In the genomic region with DNA sequence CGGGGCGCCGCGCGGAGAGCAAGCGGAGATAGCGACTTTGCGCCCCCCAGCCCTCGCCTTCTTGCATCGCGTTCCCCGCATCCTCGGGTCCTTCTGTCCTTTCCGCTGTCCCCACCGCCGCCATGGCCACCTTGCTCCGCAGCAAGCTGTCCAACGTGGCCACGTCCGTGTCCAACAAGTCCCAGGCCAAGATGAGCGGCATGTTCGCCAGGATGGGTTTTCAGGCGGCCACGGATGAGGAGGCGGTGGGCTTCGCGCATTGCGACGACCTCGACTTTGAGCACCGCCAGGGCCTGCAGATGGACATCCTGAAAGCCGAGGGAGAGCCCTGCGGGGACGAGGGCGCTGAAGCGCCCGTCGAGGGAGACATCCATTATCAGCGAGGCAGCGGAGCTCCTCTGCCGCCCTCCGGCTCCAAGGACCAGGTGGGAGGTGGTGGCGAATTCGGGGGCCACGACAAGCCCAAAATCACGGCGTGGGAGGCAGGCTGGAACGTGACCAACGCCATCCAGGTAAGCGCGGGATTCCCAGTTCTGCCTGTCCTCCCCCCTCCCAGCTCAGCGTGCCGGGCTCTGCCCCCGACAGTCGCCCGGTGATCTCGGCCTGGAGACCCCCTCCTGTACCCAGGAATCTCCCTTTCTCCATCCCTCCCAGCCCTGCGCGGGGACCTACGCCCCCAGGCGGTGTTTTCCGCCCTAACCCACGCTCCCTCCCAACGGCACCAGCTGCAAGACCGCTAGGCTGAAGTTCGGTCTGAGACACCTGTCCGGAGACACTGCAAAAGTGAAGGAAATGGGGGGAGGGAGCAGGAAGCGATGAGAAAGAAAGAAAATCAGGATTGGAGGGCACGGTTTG, we compare ENCODE assay signal across 11 cellular contexts. TPM values are rescaled to one million over a fixed set of nuclear protein-coding genes. Genes with fewer than 3 reads are reported as not detected.
DNase-seq lines count a peak whose midpoint lies in the region; ATAC-seq, FAIRE-seq and TF ChIP-seq lines count a peak whose summit lies in the region.
"Had no signal": no experiment of that assay in that cellular context is flagged by ENCODE, and none has a peak within 500 bp of the region (broad histone marks: within the 10 kb centered on the region; RNA-seq: fewer than 3 reads in every experiment).

No MANE protein-coding gene starts in this region.

- H3K23ac ChIP-seq in neuronal stem cell (ENCODE audit: low read depth, low read length, poor library complexity), result peak overlapping the region; percentile 83

- no peaks in the 10 kb centered on the region for H3K79me2 ChIP-seq in GM12878 (ENCODE audit: control insufficient read depth, insufficient read depth, low read length)

- POLR2A ChIA-PET in GM12878 (lab: Charles Lee), result no interaction called here

- H2BK12ac ChIP-seq in neuronal stem cell (ENCODE audit: low read length), result peak overlapping the region; percentile 4

- peaks cover 7% of the 10 kb centered on the region; the same call in 2 of the 3 replicates for H3K9me3 ChIP-seq in GM12878 (replicated peaks; ENCODE audit: control insufficient read depth, insufficient read depth, low read length)
- peaks cover 10 to 11% of the 10 kb centered on the region in 2 donors for H3K9me3 ChIP-seq in neuronal stem cell (replicated peaks in 1 of 2; ENCODE audit: control insufficient read depth in 2 of 2, insufficient read depth in 1 of 2, low read depth in 1 of 2, low read length in 2 of 2)
- H3K9me3 ChIP-seq: pancreas had no signal

- H3K4me3 Mint-ChIP-seq in activated CD4-positive, alpha-beta T cell treated with anti-CD3 and anti-CD28 coated beads, Interleukin-2, amount 10 ng/mL, durations not matched to agents 24 days and 14 days, result peak overlapping the region; percentile 15

- no peak for TF ChIP-seq EP300 in GM12878 (IDR thresholded peaks at IDR 0.05; ENCODE audit: borderline replicate concordance in 1 of 2, control insufficient read depth in 1 of 2, low read depth in 2 of 2, low read length in 2 of 2)

- H2BK120ac ChIP-seq in neuronal stem cell (ENCODE audit: low read depth, low read length), result no peak overlapping the region

- no peak for TF ChIP-seq RAD21 in GM12878 (IDR thresholded peaks at IDR 0.05; ENCODE audit: insufficient read depth, low read depth, low read length)

- H3K79me1 ChIP-seq in neuronal stem cell (ENCODE audit: low read depth, low read length), result no peaks in the 10 kb centered on the region

- H2AFZ ChIP-seq in GM12878 (ENCODE audit: control insufficient read depth, low read depth, low read length), result no peak overlapping the region
- H2AFZ ChIP-seq in neuronal stem cell (ENCODE audit: low read length), result peak overlapping the region; percentile 82

- ATAC-seq in GM12878 (no peak; the same call in 2 of the 3 replicates), GM21528 (IDR thresholded peaks at IDR 0.05; ENCODE audit: low FRiP score, unreplicated experiment) (no peak)

- H4K20me1 ChIP-seq in GM12878 (ENCODE audit: control insufficient read depth, insufficient read depth), result no peaks in the 10 kb centered on the region

- H3K27me3 Mint-ChIP-seq in activated CD4-positive, alpha-beta T cell treated with anti-CD3 and anti-CD28 coated beads, Interleukin-2, amount 10 ng/mL, durations not matched to agents 24 days and 14 days, result peaks cover 89% of the 10 kb centered on the region

- no peak overlapping the region for H4K8ac ChIP-seq in neuronal stem cell (ENCODE audit: low read depth, low read length)

- DNase-seq in activated CD4-positive, alpha-beta T cell treated with anti-CD3 and anti-CD28 coated beads, Interleukin-2, amount 10 ng/mL, durations not matched to agents 24 days and 14 days, result no peak
- DNase-seq in activated CD4-positive, alpha-beta T cell treated with anti-CD3 and anti-CD28 coated beads for 1 hour, result no peak
- peak; percentile 83 for DNase-seq in Jurkat, Clone E6-1 (ENCODE audit: low read depth, low spot score)
- DNase-seq in GM12878 (ENCODE audit: low read depth, low spot score), result no peak
- DNase-seq in neuronal stem cell (ENCODE audit: low spot score), result no peak
- DNase-seq in HT-29 (ENCODE audit: low spot score), result no peak
- no peak for DNase-seq in middle frontal gyrus (ENCODE audit: extremely low spot score, low spot score)
- DNase-seq: foreskin keratinocyte had no signal

- no peak for TF ChIP-seq POLR2A in GM12878 (IDR thresholded peaks at IDR 0.05; ENCODE audit: low read depth, low read length)

- peak overlapping the region; percentile 41; the same call in 1 of the 2 replicates for H3K4me2 ChIP-seq in GM12878 (ENCODE audit: control insufficient read depth, insufficient read depth)
- H3K4me2 ChIP-seq in neuronal stem cell (ENCODE audit: insufficient read depth, low read length, poor library complexity, severe bottlenecking), result peak overlapping the region; percentile 72

- peak overlapping the region; percentile 49 for H3K14ac ChIP-seq in neuronal stem cell (ENCODE audit: low read length)

- H3K9me3 Mint-ChIP-seq in activated CD4-positive, alpha-beta T cell treated with anti-CD3 and anti-CD28 coated beads, Interleukin-2, amount 10 ng/mL, durations not matched to agents 24 days and 14 days, result peaks cover 19% of the 10 kb centered on the region

- peak overlapping the region; percentile 88 for H3K18ac ChIP-seq in neuronal stem cell (ENCODE audit: low read length)

- H3K27me3 ChIP-seq in GM12878 (replicated peaks in 1 of 2; ENCODE audit: control insufficient read depth in 2 of 2, insufficient read depth in 2 of 2, low read length in 1 of 2) (peaks cover 42 to 65% of the 10 kb centered on the region in 2 experiments), neuronal stem cell (ENCODE audit: control insufficient read depth in 3 of 3, insufficient read depth in 3 of 3, low read depth in 1 of 3, low read length in 3 of 3) (peaks cover 67 to 100% (median 97%) of the 10 kb centered on the region in 3 experiments)

- intact Hi-C loops in activated CD4-positive, alpha-beta T cell treated with anti-CD3 and anti-CD28 coated beads, Interleukin-2, amount 10 ng/mL, durations not matched to agents 24 days and 14 days (cut with micrococcal nuclease), result no loop called here
- intact Hi-C loops in GM12878 (cut with micrococcal nuclease; ENCODE audit: unreplicated experiment), result no loop called here

- H3K4me1 Mint-ChIP-seq in activated CD4-positive, alpha-beta T cell treated with anti-CD3 and anti-CD28 coated beads, Interleukin-2, amount 10 ng/mL, durations not matched to agents 24 days and 14 days, result peaks cover 38% of the 10 kb centered on the region

- TF ChIP-seq CTCF in GM12878 (IDR thresholded peaks at IDR 0.05 in 2 of 3, conservative IDR thresholded peaks at IDR 0.05 in 1 of 3; ENCODE audit: control insufficient read depth in 2 of 3, extremely low read depth in 1 of 3, insufficient read depth in 1 of 3, low read depth in 3 of 3, low read length in 3 of 3), result no peak

- RAD21 ChIA-PET in GM12878 (lab: Charles Lee; ENCODE audit: unreplicated experiment), result interaction anchor here (1.1 to 1.4 kb wide), 2 partner anchors 154 to 168 kb away, joined by 3 to 4 read pairs; no protein-coding TSS in a partner anchor

- no peak overlapping the region for H3K4ac ChIP-seq in neuronal stem cell (ENCODE audit: low read length)

- no peak overlapping the region for H3K9ac ChIP-seq in GM12878 (ENCODE audit: control insufficient read depth, insufficient read depth, low read length)
- H3K9ac ChIP-seq in neuronal stem cell (ENCODE audit: low read depth, low read length, poor library complexity), result peak overlapping the region; percentile 24

- SMC1A ChIA-PET in GM12878 (lab: Charles Lee; ENCODE audit: uncharacterized antibody, unreplicated experiment), result interaction anchor here (0.9 to 2.2 kb wide), 4 partner anchors 9 to 210 kb away, joined by 3 to 10 read pairs (median 5); no protein-coding TSS in a partner anchor

- CTCF ChIA-PET in GM12878 (lab: Yijun Ruan, JAX), result interaction anchor here (0.6 to 2.3 kb wide), 6 partner anchors 24 to 671 kb away, joined by 3 to 22 read pairs (median 6); partner anchors contain the start of gene ACTR5

- H3K4me1 ChIP-seq in GM12878 (ENCODE audit: control insufficient read depth, insufficient read depth, low read length), result peaks cover 8% of the 10 kb centered on the region
- H3K4me1 ChIP-seq in neuronal stem cell (ENCODE audit: control insufficient read depth in 2 of 2, insufficient read depth in 1 of 2, low read depth in 1 of 2, low read length in 2 of 2), result peaks cover 13 to 36% of the 10 kb centered on the region in 2 donors
- H3K4me1 ChIP-seq: foreskin keratinocyte, pancreas had no signal

- no peak for FAIRE-seq in GM12878 (lab: Jason Lieb, UNC)
- FAIRE-seq: pancreas had no signal

- H3K36me3 Mint-ChIP-seq in activated CD4-positive, alpha-beta T cell treated with anti-CD3 and anti-CD28 coated beads, Interleukin-2, amount 10 ng/mL, durations not matched to agents 24 days and 14 days (ENCODE audit: low read depth), result peaks cover 19% of the 10 kb centered on the region

- H2AK5ac ChIP-seq in neuronal stem cell (ENCODE audit: low read depth, low read length), result peak overlapping the region; percentile 33

- WGBS in GM12878 (ENCODE audit: insufficient coverage, insufficient replicate concordance, low lambda C conversion rate, missing lambda C conversion rate), result 39% methylated on average over 53 of the region's 69 CpGs
- no CpG with 5 or more reads among the region's 69 CpGs for WGBS in neuronal stem cell (ENCODE audit: extremely low coverage in 2 of 2, insufficient read length in 2 of 2, insufficient replicate concordance in 1 of 2), 2 donors

- in situ Hi-C loops in GM12878 (cut with MboI), result no loop called here

- peak overlapping the region; percentile 68 for H3K27ac Mint-ChIP-seq in activated CD4-positive, alpha-beta T cell treated with anti-CD3 and anti-CD28 coated beads, Interleukin-2, amount 10 ng/mL, durations not matched to agents 24 days and 14 days

- no peak overlapping the region for H2BK5ac ChIP-seq in neuronal stem cell (ENCODE audit: low read length)

- no TSS peak for BruUV-seq in GM12878 (replicated peaks; lab: Mats Ljungman, UMichigan)

- H2BK15ac ChIP-seq in neuronal stem cell (ENCODE audit: low read length), result peak overlapping the region; percentile 68

- H3K27ac ChIP-seq in GM12878 (ENCODE audit: control insufficient read depth, insufficient read depth) (no peak overlapping the region), neuronal stem cell (replicated peaks; ENCODE audit: low read length) (no peak overlapping the region)
- H3K27ac ChIP-seq: C4-2B, foreskin keratinocyte, pancreas had no signal

- H3K36me3 ChIP-seq in GM12878 (ENCODE audit: control insufficient read depth in 2 of 2, insufficient read depth in 2 of 2, low read length in 1 of 2) (no peaks in the 10 kb centered on the region), neuronal stem cell (replicated peaks in 1 of 2; ENCODE audit: control insufficient read depth in 2 of 2, insufficient read depth in 2 of 2, low read length in 2 of 2) (no peaks in the 10 kb centered on the region)
- H3K36me3 ChIP-seq: pancreas had no signal

- H4K91ac ChIP-seq in neuronal stem cell (ENCODE audit: low read depth, low read length, poor library complexity), result no peak overlapping the region

- peak overlapping the region; percentile 40 for H3K4me3 ChIP-seq in Jurkat, Clone E6-1 (ENCODE audit: low read length)
- H3K4me3 ChIP-seq in GM12878, result no peak overlapping the region; the same call in 1 of the 2 replicates
- peak overlapping the region in 1 of 2 donors; percentile 13 for H3K4me3 ChIP-seq in neuronal stem cell (ENCODE audit: low read length in 2 of 2)
- H3K4me3 ChIP-seq: pancreas had no signal

RNA-seq across cellular contexts. Expression of gene SLC32A1, which starts 0.5 kb away (rescaled TPM):
- total RNA-seq in activated CD4-positive, alpha-beta T cell treated with anti-CD3 and anti-CD28 coated beads, Interleukin-2, amount 10 ng/mL, durations not matched to agents 24 days and 14 days, result not detected in 2 replicates
- not detected for polyA plus RNA-seq in Jurkat, Clone E6-1 (2012; ENCODE audit: insufficient read depth, insufficient read length)
- total RNA-seq in GM12878 (2013; cell fraction: nucleolus; rRNA removed), result not detected in 2 replicates
- total RNA-seq in GM12878 (2014; rRNA removed) (not detected in 2 replicates), GM12878 (2014; rRNA removed; fragmentation: Illumina TruSeq; extraction: Trizol) (not detected in 2 replicates), GM12878 (2021) (not detected in 2 replicates)
- not detected for polyA plus RNA-seq in GM12878 (2011; ENCODE audit: low read depth)
- polyA plus RNA-seq in GM12878 (2011; rRNA removed) (not detected in 2 replicates), GM12878 (2014; fragmentation: Illumina TruSeq; extraction: Trizol) (not detected in 2 replicates), GM12878 (2014; fragmentation: Nextera tagmentation; extraction: Ambion mirVana) (not detected), GM12878 (2014; rRNA removed) (not detected in 2 replicates), GM12878 (2016; fragmentation: Nextera tagmentation; extraction: Ambion mirVana) (not detected)
- 0.01 and 0.02 TPM in 2 replicates for polyA plus RNA-seq in GM12878 (2011; cell fraction: cytosol; rRNA removed)
- polyA plus RNA-seq in GM12878 (2011; cell fraction: nucleus; rRNA removed), result not detected in 2 replicates
- 0.05 and 0.22 TPM in 2 replicates for polyA plus RNA-seq in GM12878 (2012)
- polyA minus RNA-seq in GM12878 (2011; rRNA and poly(A)+ RNA removed), result not detected in 2 replicates
- not detected in 2 replicates for polyA minus RNA-seq in GM12878 (2011; cell fraction: cytosol; rRNA and poly(A)+ RNA removed)
- not detected in 2 replicates for polyA minus RNA-seq in GM12878 (2011; cell fraction: nucleus; rRNA and poly(A)+ RNA removed)
- 0.11 TPM for polyA plus RNA-seq in neuronal stem cell (2013, experiment 1 of 2)
- 0.14 TPM for polyA plus RNA-seq in neuronal stem cell (2013, experiment 2 of 2)
- total RNA-seq in HT-29 (2014; rRNA removed; shearing (Covaris generic)), result not detected in 2 replicates
- total RNA-seq: foreskin keratinocyte, pancreas had no signal
- polyA plus RNA-seq: foreskin keratinocyte, pancreas had no signal

RNA-seq across cellular contexts. Expression of gene ACTR5, which starts 23.4 kb away (rescaled TPM):
- total RNA-seq in activated CD4-positive, alpha-beta T cell treated with anti-CD3 and anti-CD28 coated beads, Interleukin-2, amount 10 ng/mL, durations not matched to agents 24 days and 14 days, result 15.2 and 15.8 TPM in 2 replicates
- 10.9 TPM for polyA plus RNA-seq in Jurkat, Clone E6-1 (2012; ENCODE audit: insufficient read depth, insufficient read length)
- total RNA-seq in GM12878 (2013; cell fraction: nucleolus; rRNA removed), result 26.0 and 28.3 TPM in 2 replicates
- total RNA-seq in GM12878 (2014; rRNA removed) (8.1 and 9.4 TPM in 2 replicates), GM12878 (2014; rRNA removed; fragmentation: Illumina TruSeq; extraction: Trizol) (6.0 and 6.2 TPM in 2 replicates), GM12878 (2021) (8.6 and 8.9 TPM in 2 replicates)
- 3.8 TPM for polyA plus RNA-seq in GM12878 (2011; ENCODE audit: low read depth)
- polyA plus RNA-seq in GM12878 (2011; rRNA removed) (12.2 and 14.7 TPM in 2 replicates), GM12878 (2014; fragmentation: Illumina TruSeq; extraction: Trizol) (7.0 and 7.4 TPM in 2 replicates), GM12878 (2014; fragmentation: Nextera tagmentation; extraction: Ambion mirVana) (1 to 10 TPM in 1 of 2 experiments, under 1 TPM in 1; 0.52 to 1.7 TPM), GM12878 (2014; rRNA removed) (10.7 and 10.9 TPM in 2 replicates), GM12878 (2016; fragmentation: Nextera tagmentation; extraction: Ambion mirVana) (10 to 100 TPM in 1 of 2 experiments, 1 to 10 TPM in 1; 9.0 to 12.7 TPM)
- polyA plus RNA-seq in GM12878 (2011; cell fraction: cytosol; rRNA removed), result 11.3 and 14.7 TPM in 2 replicates
- polyA plus RNA-seq in GM12878 (2011; cell fraction: nucleus; rRNA removed), result 35.6 and 39.5 TPM in 2 replicates
- polyA plus RNA-seq in GM12878 (2012), result 4.6 and 4.9 TPM in 2 replicates
- 9.6 and 11.8 TPM in 2 replicates for polyA minus RNA-seq in GM12878 (2011; rRNA and poly(A)+ RNA removed)
- 4.1 and 4.4 TPM in 2 replicates for polyA minus RNA-seq in GM12878 (2011; cell fraction: cytosol; rRNA and poly(A)+ RNA removed)
- polyA minus RNA-seq in GM12878 (2011; cell fraction: nucleus; rRNA and poly(A)+ RNA removed), result 11.4 and 12.9 TPM in 2 replicates
- polyA plus RNA-seq in neuronal stem cell (2013, experiment 1 of 2), result 7.2 TPM
- 7.2 TPM for polyA plus RNA-seq in neuronal stem cell (2013, experiment 2 of 2)
- 21.0 and 21.4 TPM in 2 replicates for total RNA-seq in HT-29 (2014; rRNA removed; shearing (Covaris generic))
